ENCODE assay signal across 8 cellular contexts in genomic region chr9:98255578-98256296, GRCh38. TPM values are rescaled to one million over a fixed set of nuclear protein-coding genes. Genes with fewer than 3 reads are reported as not detected.
DNase-seq lines count a peak whose midpoint lies in the region; ATAC-seq and TF ChIP-seq lines count a peak whose summit lies in the region.

TSS of gene TBC1D2 (minus strand) at chr9:98255649. CDS start at chr9:98255541, 108 bp downstream.

- ATAC-seq in GM18508 (IDR thresholded peaks at IDR 0.05; ENCODE audit: insufficient read depth, unreplicated experiment) (peak; percentile 60), HG02981 (IDR thresholded peaks at IDR 0.05; ENCODE audit: unreplicated experiment) (peak; percentile 83)

- H3K27me3 ChIP-seq in rectal smooth muscle tissue (ENCODE audit: control insufficient read depth, insufficient read depth, low read length) (no peaks in the 10 kb centered on the region), vagina (no peaks in the 10 kb centered on the region)

- intact Hi-C loops in vagina (cut with DNase I): no loop called here

- H3K36me3 ChIP-seq in rectal smooth muscle tissue (ENCODE audit: control insufficient read depth, insufficient read depth, low read length) (no peaks in the 10 kb centered on the region), vagina (no peaks in the 10 kb centered on the region)

- H3K4me3 ChIP-seq in astrocyte of the cerebellum (ENCODE audit: low read depth, low read length): peak within 1 kb of the TSS; percentile 69
- H3K4me3 ChIP-seq in rectal smooth muscle tissue (ENCODE audit: low read length): peak within 1 kb of the TSS; percentile 80
- H3K4me3 ChIP-seq in vagina: peak within 1 kb of the TSS; percentile 82 to 87

- peak; percentile 33 for TF ChIP-seq CTCF in astrocyte of the cerebellum (IDR thresholded peaks at IDR 0.05; ENCODE audit: low read depth, low read length, missing control alignments)
- peak in 1 of 3 experiments; percentile 27 for TF ChIP-seq CTCF in vagina (IDR thresholded peaks at IDR 0.05)

- H3K9ac ChIP-seq in rectal smooth muscle tissue (ENCODE audit: low read length): peak within 1 kb of the TSS; percentile 87

- no peak for TF ChIP-seq POLR2A in vagina (IDR thresholded peaks at IDR 0.05)

- peak within 1 kb of the TSS; percentile 99 for H3K27ac ChIP-seq in rectal smooth muscle tissue (ENCODE audit: low read depth, low read length)
- H3K27ac ChIP-seq in vagina: peak within 1 kb of the TSS; percentile 93

- H3K4me1 ChIP-seq in rectal smooth muscle tissue (ENCODE audit: control insufficient read depth, insufficient read depth, low read length): peaks cover 5% of the 10 kb centered on the region
- H3K4me1 ChIP-seq in vagina: peaks cover 47% of the 10 kb centered on the region

- H3K9me3 ChIP-seq in vagina: no peaks in the 10 kb centered on the region

- in situ Hi-C loops in astrocyte of the cerebellum (cut with HindIII; ENCODE audit: low sequenced_read_pairs): no loop called here

- DNase-seq in NCI-H1930 (lab: John Stamatoyannopoulos, UW) (peak; percentile 82 to 92), T-helper 22 cell (ENCODE audit: low read depth) (peak; percentile 93), astrocyte of the cerebellum (ENCODE audit: low read depth) (peak; percentile 80), hepatic stellate cell (ENCODE audit: low spot score) (peak; percentile 97), vagina (ENCODE audit: extremely low spot score in 2 of 2) (peak in 1 of 2 donors; percentile 94)

RNA-seq across cellular contexts. Expression of gene TBC1D2, which starts in this region (rescaled TPM):
- 28.0 TPM for total RNA-seq in vagina
